Comparison of ENCODE assay signal across 18 cellular contexts in genomic region chr2:239574054-239574433, GRCh38.
DNase-seq lines count a peak whose midpoint lies in the region; ATAC-seq and TF ChIP-seq lines count a peak whose summit lies in the region.
"Had no signal": no experiment of that assay in that cellular context is flagged by ENCODE, and none has a peak within 500 bp of the region (broad histone marks: within the 10 kb centered on the region; RNA-seq: fewer than 3 reads in every experiment).

No MANE protein-coding gene starts in this region.

- H3K36me3 ChIP-seq in DND-41 (ENCODE audit: insufficient read depth, low read length) (no peaks in the 10 kb centered on the region), hepatocyte (replicated peaks; ENCODE audit: insufficient read depth, low read depth) (no peaks in the 10 kb centered on the region), trophoblast cell (ENCODE audit: control insufficient read depth in 1 of 2, insufficient read depth in 2 of 2, low read length in 2 of 2) (no peaks in the 10 kb centered on the region), aorta (ENCODE audit: control insufficient read depth in 1 of 2, insufficient read depth in 2 of 2, low read length in 1 of 2) (no peaks in the 10 kb centered on the region), colonic mucosa (no peaks in the 10 kb centered on the region)
- H3K36me3 ChIP-seq: BE2C had no signal

- H4K91ac ChIP-seq in trophoblast cell (ENCODE audit: low read depth, low read length), result no peak overlapping the region

- H2AK5ac ChIP-seq in trophoblast cell (ENCODE audit: low read length), result no peak overlapping the region

- DNase-seq in DND-41, result no peak
- no peak for DNase-seq in hepatocyte (ENCODE audit: low spot score)
- DNase-seq in trophoblast cell, result no peak
- DNase-seq in aorta, result peak; percentile 34 to 38
- DNase-seq in colonic mucosa, result no peak
- no peak for DNase-seq in pons (ENCODE audit: low spot score)
- DNase-seq: BE2C; CD8-positive, alpha-beta T cell; COR-L47; DMS153; DMS79 treated with DMSO at 0.1 percent for 48 hours; GDM1; GOT3; IMR-90 had no signal

- H3K27me3 ChIP-seq in DND-41 (ENCODE audit: insufficient read depth, low read length, poor library complexity), result no peaks in the 10 kb centered on the region
- H3K27me3 ChIP-seq in hepatocyte, result no peaks in the 10 kb centered on the region
- H3K27me3 ChIP-seq in trophoblast cell (ENCODE audit: insufficient read depth, low read length), result no peaks in the 10 kb centered on the region
- no peaks in the 10 kb centered on the region for H3K27me3 ChIP-seq in aorta (ENCODE audit: control insufficient read depth in 1 of 2, insufficient read depth in 2 of 2, low read length in 1 of 2)
- H3K27me3 ChIP-seq in colonic mucosa, result no peaks in the 10 kb centered on the region
- H3K27me3 ChIP-seq: BE2C had no signal

- no peak overlapping the region for H3K4me2 ChIP-seq in DND-41 (ENCODE audit: insufficient read depth, low read length)
- peak overlapping the region; percentile 62 for H3K4me2 ChIP-seq in hepatocyte
- H3K4me2 ChIP-seq in trophoblast cell (ENCODE audit: low read length), result peak overlapping the region; percentile 5
- H3K4me2 ChIP-seq: A549 had no signal

- H3K79me2 ChIP-seq in DND-41 (ENCODE audit: insufficient read depth, low read length), result no peaks in the 10 kb centered on the region
- no peaks in the 10 kb centered on the region for H3K79me2 ChIP-seq in hepatocyte
- no peaks in the 10 kb centered on the region for H3K79me2 ChIP-seq in trophoblast cell (ENCODE audit: control insufficient read depth, insufficient read depth, low read length, poor library complexity)

- H3K14ac ChIP-seq in trophoblast cell (ENCODE audit: low read length), result no peak overlapping the region

- no peak overlapping the region for H3K23ac ChIP-seq in trophoblast cell (ENCODE audit: low read length)

- H4K12ac ChIP-seq in trophoblast cell (ENCODE audit: low read depth, low read length), result no peak overlapping the region

- no peaks in the 10 kb centered on the region for H3K9me3 ChIP-seq in DND-41 (ENCODE audit: insufficient read depth, low read length, severe bottlenecking)
- H3K9me3 ChIP-seq in hepatocyte (ENCODE audit: low read depth), result no peaks in the 10 kb centered on the region
- peaks cover 7% of the 10 kb centered on the region for H3K9me3 ChIP-seq in trophoblast cell (ENCODE audit: insufficient read depth, low read depth, low read length)
- H3K9me3 ChIP-seq in aorta (ENCODE audit: control insufficient read depth, low read length), result peaks cover 4% of the 10 kb centered on the region
- no peaks in the 10 kb centered on the region for H3K9me3 ChIP-seq in colonic mucosa
- H3K9me3 ChIP-seq: A549, BE2C had no signal

- H3K9ac ChIP-seq in DND-41 (ENCODE audit: low read depth, low read length), result no peak overlapping the region
- no peak overlapping the region for H3K9ac ChIP-seq in trophoblast cell (ENCODE audit: low read length)
- no peak overlapping the region for H3K9ac ChIP-seq in colonic mucosa (ENCODE audit: low read depth in 2 of 2, low read length in 2 of 2)

- no peaks in the 10 kb centered on the region for H3K79me1 ChIP-seq in trophoblast cell (ENCODE audit: low read length)

- no peak overlapping the region for H3K4ac ChIP-seq in trophoblast cell (ENCODE audit: low read depth, low read length)

- H2BK12ac ChIP-seq in trophoblast cell (ENCODE audit: low read length), result no peak overlapping the region

- intact Hi-C loops in aorta (cut with DNase I) (no loop called here), colonic mucosa (cut with DNase I) (no loop called here)

- H3K4me3 ChIP-seq in DND-41 (ENCODE audit: low read depth in 1 of 2, low read length in 2 of 2), result no peak overlapping the region
- H3K4me3 ChIP-seq in hepatocyte, result no peak overlapping the region
- peak overlapping the region; percentile 37 for H3K4me3 ChIP-seq in trophoblast cell (ENCODE audit: low read depth, low read length)
- no peak overlapping the region for H3K4me3 ChIP-seq in aorta (ENCODE audit: low read length in 2 of 2)
- no peak overlapping the region for H3K4me3 ChIP-seq in colonic mucosa
- H3K4me3 ChIP-seq: A549 had no signal

- no peak overlapping the region for H2BK5ac ChIP-seq in trophoblast cell (ENCODE audit: low read depth, low read length, poor library complexity)

- H2BK120ac ChIP-seq in trophoblast cell (ENCODE audit: insufficient read depth, low read length, poor library complexity), result no peak overlapping the region

- H2AFZ ChIP-seq in DND-41 (ENCODE audit: low read depth, low read length), result no peak overlapping the region
- no peak overlapping the region for H2AFZ ChIP-seq in hepatocyte
- no peak overlapping the region for H2AFZ ChIP-seq in trophoblast cell (ENCODE audit: insufficient read depth, low read length, poor library complexity)

- H4K20me1 ChIP-seq in DND-41 (ENCODE audit: insufficient read depth, low read length) (no peaks in the 10 kb centered on the region), hepatocyte (ENCODE audit: insufficient read depth, poor library complexity, severe bottlenecking) (no peaks in the 10 kb centered on the region)

- H4K8ac ChIP-seq in trophoblast cell (ENCODE audit: low read depth, low read length), result no peak overlapping the region

- no peak for ATAC-seq in DND-41 (ENCODE audit: insufficient read depth, low read depth)
- ATAC-seq in aorta (ENCODE audit: low FRiP score), result no peak
- ATAC-seq: A549; CD8-positive, alpha-beta T cell; HCT116 had no signal

- H3K4me1 ChIP-seq in DND-41 (ENCODE audit: insufficient read depth, low read length), result peaks cover 15% of the 10 kb centered on the region; the same call in 1 of the 2 replicates
- H3K4me1 ChIP-seq in hepatocyte (ENCODE audit: insufficient read depth), result peaks cover 21% of the 10 kb centered on the region
- peaks cover 7 to 11% of the 10 kb centered on the region in 2 experiments for H3K4me1 ChIP-seq in trophoblast cell (ENCODE audit: control insufficient read depth in 1 of 2, insufficient read depth in 2 of 2, low read length in 2 of 2)
- no peaks in the 10 kb centered on the region for H3K4me1 ChIP-seq in aorta (ENCODE audit: control insufficient read depth in 1 of 2, insufficient read depth in 2 of 2, low read length in 2 of 2)
- H3K4me1 ChIP-seq in colonic mucosa, result no peaks in the 10 kb centered on the region
- H3K4me1 ChIP-seq: A549, BE2C had no signal

- H3K27ac ChIP-seq in DND-41 (ENCODE audit: low read length) (peak overlapping the region; percentile 21; the same call in 1 of the 2 replicates), hepatocyte (peak overlapping the region; percentile 15), trophoblast cell (ENCODE audit: low read depth, low read length) (peak overlapping the region; percentile 4), aorta (ENCODE audit: low read depth in 1 of 2, low read length in 2 of 2) (no peak overlapping the region), colonic mucosa (no peak overlapping the region)
- H3K27ac ChIP-seq: A549, C4-2B, HL-60 had no signal

- TF ChIP-seq CTCF in DND-41 (IDR thresholded peaks at IDR 0.05; ENCODE audit: borderline replicate concordance, extremely low read depth, low read length, poor library complexity, severe bottlenecking) (no peak), hepatocyte (IDR thresholded peaks at IDR 0.05; ENCODE audit: poor library complexity) (no peak), colonic mucosa (IDR thresholded peaks at IDR 0.05) (no peak)

- WGBS in hepatocyte (ENCODE audit: low lambda C conversion rate, missing lambda C conversion rate), result 86% methylated on average over 5 of the region's 5 CpGs
- WGBS in trophoblast cell (ENCODE audit: extremely low coverage, insufficient coverage, insufficient read length), result no CpG with 5 or more reads among the region's 5 CpGs
- 91 to 95% methylated on average over 5 of the region's 5 CpGs for WGBS in aorta, 2 donors

- H3K9me2 ChIP-seq in hepatocyte (replicated peaks; ENCODE audit: insufficient read depth), result no peaks in the 10 kb centered on the region

- no peak overlapping the region for H3K18ac ChIP-seq in trophoblast cell (ENCODE audit: low read length)

Comparison
In these comparisons a context has a peak if more than half of its experiments do, and no peak if none do; other contexts are left out.
1. DNase-seq: peak in aorta (2 of 2); none in DND-41 (single experiment), hepatocyte (single experiment), trophoblast cell (0 of 2), colonic mucosa (single experiment) and pons (single experiment).
2. H3K27ac ChIP-seq: peak in DND-41 (single experiment), hepatocyte (single experiment) and trophoblast cell (single experiment); none in aorta (0 of 2) and colonic mucosa (single experiment).